Comparison of ENCODE assay signal across 8 cellular contexts in genomic region chr10:112435013-112435619, GRCh38. TPM values are rescaled to one million over a fixed set of nuclear protein-coding genes. Genes with fewer than 3 reads are reported as not detected.
DNase-seq lines count a peak whose midpoint lies in the region; ATAC-seq and TF ChIP-seq lines count a peak whose summit lies in the region.

No MANE protein-coding gene starts in this region.

- peaks cover 0 to 3% of the 10 kb centered on the region in 2 donors for H3K36me3 ChIP-seq in prostate gland

- H3K27me3 ChIP-seq in prostate gland (replicated peaks; ENCODE audit: insufficient read depth), result no peaks in the 10 kb centered on the region

- no peaks in the 10 kb centered on the region for H3K4me1 ChIP-seq in prostate gland (replicated peaks)

- intact Hi-C loops in prostate gland (cut with DNase I), result no loop called here

- WGBS in prostate gland, result 87% methylated on average over 2 of the region's 2 CpGs

- H3K4me3 ChIP-seq in epithelial cell of esophagus (ENCODE audit: low read length), result no peak overlapping the region
- no peak overlapping the region for H3K4me3 ChIP-seq in prostate gland

- TF ChIP-seq POLR2A in prostate gland (IDR thresholded peaks at IDR 0.05), result no peak

- H3K27ac ChIP-seq in prostate gland, result no peak overlapping the region

- no peaks in the 10 kb centered on the region for H3K9me3 ChIP-seq in prostate gland

- ATAC-seq in HG02763 (IDR thresholded peaks at IDR 0.05; ENCODE audit: unreplicated experiment) (no peak), HG02623 (IDR thresholded peaks at IDR 0.05; ENCODE audit: unreplicated experiment) (no peak), HG03135 (IDR thresholded peaks at IDR 0.05; ENCODE audit: unreplicated experiment) (no peak)

- TF ChIP-seq CTCF in epithelial cell of esophagus (IDR thresholded peaks at IDR 0.05; ENCODE audit: insufficient read depth, low read depth, low read length, missing control alignments) (peak; percentile 21), prostate gland (IDR thresholded peaks at IDR 0.05) (peak in 3 of 4 experiments; percentile 47 to 58 (median 52))

- peak; percentile 33 for DNase-seq in GM03348 (ENCODE audit: low spot score)
- DNase-seq in NCI-H460 (ENCODE audit: extremely low read depth, low read depth), result peak; percentile 29
- peak; percentile 52 for DNase-seq in epithelial cell of esophagus (ENCODE audit: low read depth)
- no peak for DNase-seq in prostate gland (ENCODE audit: low spot score)
- DNase-seq in stimulated activated CD4-positive, alpha-beta T cell treated with anti-CD3 and anti-CD28 coated beads, Interleukin-15, amount 100 ng/mL, for 24 hours, result no peak

RNA-seq across cellular contexts. Expression of gene ZDHHC6, which starts 11.6 kb away (rescaled TPM):
- total RNA-seq in NCI-H460 (2014; rRNA removed; shearing (Covaris generic)), result 30.6 and 36.5 TPM in 2 replicates
- 76.0 and 118 TPM in 2 replicates for polyA plus RNA-seq in NCI-H460 (2014; cell fraction: nucleus; rRNA removed)
- 10 to 100 TPM; 21.3 to 28.0 TPM for total RNA-seq in prostate gland

RNA-seq across cellular contexts. Expression of gene VTI1A, which starts 11.9 kb away (rescaled TPM):
- 24.7 and 28.2 TPM in 2 replicates for total RNA-seq in NCI-H460 (2014; rRNA removed; shearing (Covaris generic))
- 20.2 and 27.2 TPM in 2 replicates for polyA plus RNA-seq in NCI-H460 (2014; cell fraction: nucleus; rRNA removed)
- 10 to 100 TPM; 53.3 to 57.5 TPM for total RNA-seq in prostate gland

Comparison
In these comparisons a context has a peak if more than half of its experiments do, and no peak if none do; other contexts are left out.
1. DNase-seq: peak in GM03348 (single experiment), NCI-H460 (single experiment) and epithelial cell of esophagus (single experiment); none in prostate gland (single experiment) and stimulated activated CD4-positive, alpha-beta T cell treated with anti-CD3 and anti-CD28 coated beads, Interleukin-15, amount 100 ng/mL, for 24 hours (single experiment).